1 cellular context compared by ENCODE assay signal in genomic region chr2:102186676-102187190, GRCh38.
TF ChIP-seq lines count a peak whose summit lies in the region.

IL1RL2 (plus strand) TSS chr2:102187023; CDS start chr2:102187868, 845 bp downstream.

TF ChIP-seq in GM23338, 12 proteins besides CTCF, POLR2A, EP300 and RAD21 (continued from another document):
- no peak for TF ChIP-seq ZNF462 (CRISPR knock-in tag; IDR thresholded peaks at IDR 0.05)
- TF ChIP-seq ETS1 (IDR thresholded peaks at IDR 0.05) = no peak
- no peak for TF ChIP-seq STAT1 (IDR thresholded peaks at IDR 0.05; ENCODE audit: unreplicated experiment)
